14 cellular contexts compared by ENCODE assay signal in genomic region chr13:32001769-32002168, GRCh38. TPM values are rescaled to one million over a fixed set of nuclear protein-coding genes. Genes with fewer than 3 reads are reported as not detected.
A peak's percentile ranks its signal among the peaks of the same experiment; 100 is the strongest.
DNase-seq lines count a peak whose midpoint lies in the region; ATAC-seq, FAIRE-seq and TF ChIP-seq lines count a peak whose summit lies in the region.
"Had no signal": no experiment of that assay in that cellular context is flagged by ENCODE, and none has a peak within 500 bp of the region (broad histone marks: within the 10 kb centered on the region; RNA-seq: fewer than 3 reads in every experiment).

No MANE protein-coding gene starts in this region.

- peaks cover 8% of the 10 kb centered on the region for H3K4me1 ChIP-seq in HepG2 (ENCODE audit: insufficient read depth, low read length)
- peaks cover 0 to 3% (median 0%) of the 10 kb centered on the region in 4 donors for H3K4me1 ChIP-seq in right lobe of liver
- peaks cover 0 to 20% of the 10 kb centered on the region in 2 donors for H3K4me1 ChIP-seq in right atrium auricular region

- FAIRE-seq in HepG2 (lab: Jason Lieb, UNC), result no peak
- FAIRE-seq: H54 had no signal

- CTCF ChIA-PET in HepG2 (lab: Yijun Ruan, JAX; ENCODE audit: low intra/inter-chr PET ratio, low total read pairs), result no interaction called here

- H3K4me3 ChIP-seq in HepG2 (replicated peaks in 1 of 3; ENCODE audit: insufficient read depth in 1 of 3, low read depth in 2 of 3, low read length in 3 of 3) (no peak overlapping the region), right lobe of liver (no peak overlapping the region), right atrium auricular region (no peak overlapping the region)

- H4K20me1 ChIP-seq in HepG2 (ENCODE audit: insufficient read depth, low read length), result no peaks in the 10 kb centered on the region

- TF ChIP-seq EP300 in HepG2 (IDR thresholded peaks at IDR 0.05; ENCODE audit: low read depth in 2 of 2, low read length in 2 of 2) (no peak), HepG2 (CRISPR knock-in tag; IDR thresholded peaks at IDR 0.05; ENCODE audit: borderline replicate concordance) (no peak)

- intact Hi-C loops in HepG2 (cut with micrococcal nuclease; ENCODE audit: unreplicated experiment) (loop anchor here (1.0 to 10.0 kb wide), 2 partner anchors 87 to 309 kb away; no protein-coding TSS in a partner anchor), right lobe of liver (cut with DNase I) (no loop called here)
- intact Hi-C loops in activated T-helper 1 cell treated with anti-CD3 and anti-CD28 coated beads, Interleukin-12 subunit alpha, Interleukin-12 subunit beta, Interleukin-2, Interleukin-4 antibody, amounts not matched to agents 30 ng/mL and 10 ng/mL and 1 ng/mL, durations not matched to agents 14 hours and 24 hours and 36 hours (cut with micrococcal nuclease), result no loop called here

- H2AFZ ChIP-seq in HepG2 (ENCODE audit: low read length), result no peak overlapping the region

- DNase-seq in HepG2 (ENCODE audit: low spot score), result no peak
- DNase-seq in right lobe of liver, result no peak
- no peak for DNase-seq in T-helper 17 cell
- DNase-seq in right atrium auricular region (ENCODE audit: low spot score), result no peak
- DNase-seq in NAMALWA (ENCODE audit: low spot score), result no peak
- no peak for DNase-seq in activated T-helper 1 cell treated with anti-CD3 and anti-CD28 coated beads, Interleukin-12 subunit alpha, Interleukin-12 subunit beta, Interleukin-2, Interleukin-4 antibody, amounts not matched to agents 30 ng/mL and 10 ng/mL and 1 ng/mL, durations not matched to agents 14 hours and 24 hours and 36 hours (ENCODE audit: low spot score)
- DNase-seq in activated T-cell treated with anti-CD3 and anti-CD28 coated beads, Interleukin-2, amount 50 U/mL, for 48 hours, result no peak
- DNase-seq: NCI-H1048, NCI-H2081 treated with DMSO at 0.1 percent for 48 hours, NCI-H510A, NCI-H774 had no signal

- H3K27me3 ChIP-seq in HepG2 (ENCODE audit: control insufficient read depth in 1 of 2, insufficient read depth in 2 of 2, low read length in 2 of 2) (peaks cover 2 to 3% of the 10 kb centered on the region in 2 experiments; a peak in 1 of 5 replicates), right lobe of liver (no peaks in the 10 kb centered on the region), right atrium auricular region (no peaks in the 10 kb centered on the region)

- H3K36me3 ChIP-seq in HepG2 (replicated peaks in 1 of 2; ENCODE audit: control insufficient read depth in 1 of 2, insufficient read depth in 2 of 2, low read length in 2 of 2) (no peaks in the 10 kb centered on the region), right lobe of liver (no peaks in the 10 kb centered on the region), right atrium auricular region (no peaks in the 10 kb centered on the region)

- H3K4me3 Mint-ChIP-seq in T-helper 17 cell, result no peak overlapping the region
- no peak overlapping the region for H3K4me3 Mint-ChIP-seq in activated T-helper 1 cell treated with anti-CD3 and anti-CD28 coated beads, Interleukin-12 subunit alpha, Interleukin-12 subunit beta, Interleukin-2, Interleukin-4 antibody, amounts not matched to agents 30 ng/mL and 10 ng/mL and 1 ng/mL, durations not matched to agents 14 hours and 24 hours and 36 hours
- H3K4me3 Mint-ChIP-seq: HFFc6 had no signal

- POLR2A ChIA-PET in HepG2 (lab: Yijun Ruan, JAX), result interaction anchor here (0.9 kb wide), 1 partner anchor 310 kb away, joined by 3 read pairs; no protein-coding TSS in a partner anchor

- in situ Hi-C loops in HepG2 (cut with HindIII; ENCODE audit: extremely low pct_ligation_motif_present, low pct_unique_long_range_greater_than_20kb), result no loop called here

- no peak overlapping the region for H3K27ac ChIP-seq in HepG2 (ENCODE audit: extremely low read length, insufficient read depth, low read length)
- H3K27ac ChIP-seq in right lobe of liver, result no peak overlapping the region
- H3K27ac ChIP-seq in right atrium auricular region, result peak overlapping the region; percentile 39 to 41

- no peaks in the 10 kb centered on the region for H3K27me3 Mint-ChIP-seq in T-helper 17 cell
- peaks cover 5% of the 10 kb centered on the region for H3K27me3 Mint-ChIP-seq in activated T-helper 1 cell treated with anti-CD3 and anti-CD28 coated beads, Interleukin-12 subunit alpha, Interleukin-12 subunit beta, Interleukin-2, Interleukin-4 antibody, amounts not matched to agents 30 ng/mL and 10 ng/mL and 1 ng/mL, durations not matched to agents 14 hours and 24 hours and 36 hours (ENCODE audit: insufficient read depth)

- no peaks in the 10 kb centered on the region for H3K79me2 ChIP-seq in HepG2 (ENCODE audit: insufficient read depth, low read length)

- no peak for TF ChIP-seq RAD21 in HepG2 (CRISPR knock-in tag; IDR thresholded peaks at IDR 0.05)

- H3K4me2 ChIP-seq in HepG2 (ENCODE audit: low read depth, low read length), result no peak overlapping the region
- H3K4me2 ChIP-seq: SK-N-SH had no signal

- ATAC-seq in HepG2, result peak; percentile 24
- ATAC-seq in right lobe of liver, result no peak
- no peak for ATAC-seq in T-helper 17 cell

- peak overlapping the region; percentile 66 for H3K27ac Mint-ChIP-seq in T-helper 17 cell
- no peak overlapping the region for H3K27ac Mint-ChIP-seq in activated T-helper 1 cell treated with anti-CD3 and anti-CD28 coated beads, Interleukin-12 subunit alpha, Interleukin-12 subunit beta, Interleukin-2, Interleukin-4 antibody, amounts not matched to agents 30 ng/mL and 10 ng/mL and 1 ng/mL, durations not matched to agents 14 hours and 24 hours and 36 hours
- H3K27ac Mint-ChIP-seq: HFFc6 had no signal

- no peaks in the 10 kb centered on the region for H3K9me3 Mint-ChIP-seq in activated T-helper 1 cell treated with anti-CD3 and anti-CD28 coated beads, Interleukin-12 subunit alpha, Interleukin-12 subunit beta, Interleukin-2, Interleukin-4 antibody, amounts not matched to agents 30 ng/mL and 10 ng/mL and 1 ng/mL, durations not matched to agents 14 hours and 24 hours and 36 hours
- H3K9me3 Mint-ChIP-seq: HFFc6 had no signal

- H3K4me1 Mint-ChIP-seq in T-helper 17 cell, result peaks cover 4% of the 10 kb centered on the region
- no peaks in the 10 kb centered on the region for H3K4me1 Mint-ChIP-seq in activated T-helper 1 cell treated with anti-CD3 and anti-CD28 coated beads, Interleukin-12 subunit alpha, Interleukin-12 subunit beta, Interleukin-2, Interleukin-4 antibody, amounts not matched to agents 30 ng/mL and 10 ng/mL and 1 ng/mL, durations not matched to agents 14 hours and 24 hours and 36 hours (ENCODE audit: low read depth)

- H3K9me3 ChIP-seq in HepG2 (ENCODE audit: low read length) (no peaks in the 10 kb centered on the region), right lobe of liver (no peaks in the 10 kb centered on the region), T-helper 17 cell (ENCODE audit: control insufficient read depth, low read length, poor library complexity, severe bottlenecking) (no peaks in the 10 kb centered on the region), right atrium auricular region (no peaks in the 10 kb centered on the region)
- H3K9me3 ChIP-seq: SK-N-SH had no signal

- TF ChIP-seq CTCF in HepG2 (CRISPR knock-in tag; IDR thresholded peaks at IDR 0.05) (no peak), right lobe of liver (IDR thresholded peaks at IDR 0.05) (no peak), right atrium auricular region (IDR thresholded peaks at IDR 0.05) (no peak)

- WGBS in HepG2 (ENCODE audit: low lambda C conversion rate), result 89% methylated on average over 1 of the region's 1 CpG
- whole genome bisulfite sequencing in right lobe of liver (ENCODE audit: insufficient coverage, low coverage, low lambda C conversion rate, missing lambda C conversion rate), result 88% methylated on average over 1 of the region's 1 CpG

- no TSS peak for BruUV-seq in HepG2 (replicated peaks; lab: Mats Ljungman, UMichigan)

- no peak for TF ChIP-seq POLR2A in HepG2 (IDR thresholded peaks at IDR 0.05; ENCODE audit: insufficient read depth in 1 of 2, low read depth in 2 of 2, low read length in 2 of 2)
- no peak for TF ChIP-seq POLR2A in right lobe of liver (IDR thresholded peaks at IDR 0.05)

- peaks cover 2% of the 10 kb centered on the region for H3K36me3 Mint-ChIP-seq in T-helper 17 cell (ENCODE audit: low read depth)
- no peaks in the 10 kb centered on the region for H3K36me3 Mint-ChIP-seq in activated T-helper 1 cell treated with anti-CD3 and anti-CD28 coated beads, Interleukin-12 subunit alpha, Interleukin-12 subunit beta, Interleukin-2, Interleukin-4 antibody, amounts not matched to agents 30 ng/mL and 10 ng/mL and 1 ng/mL, durations not matched to agents 14 hours and 24 hours and 36 hours (ENCODE audit: low read depth)

- no peak overlapping the region for H3K9ac ChIP-seq in HepG2 (ENCODE audit: insufficient read depth, low read depth, low read length)
- H3K9ac ChIP-seq: SK-N-SH had no signal

RNA-seq across cellular contexts. Expression of gene FRY, which starts 29.8 kb away (rescaled TPM):
- total RNA-seq in HepG2 (2016; rRNA removed; fragmentation: Illumina TruSeq; extraction: Trizol) (8.2 and 14.8 TPM in 2 replicates), right lobe of liver (100 to 1,000 TPM in 1 of 6 experiments, 10 to 100 TPM in 5; 16.1 to 106 (median 35.7) TPM), T-helper 17 cell (10 to 100 TPM; 46.3 to 68.8 TPM), right atrium auricular region (100 to 1,000 TPM in 1 of 2 donors, 10 to 100 TPM in 1; 94.8 to 183 TPM)
- 0.79 and 2.0 TPM in 2 replicates for total RNA-seq in HepG2 (2016; cell fraction: cytosol; rRNA removed; fragmentation: Illumina TruSeq; extraction: Trizol; ENCODE audit: low read depth)
- 8.5 and 12.8 TPM in 2 replicates for total RNA-seq in HepG2 (2016; cell fraction: insoluble cytoplasmic fraction; rRNA removed; fragmentation: Illumina TruSeq; extraction: Trizol)
- total RNA-seq in HepG2 (2016; cell fraction: membrane; rRNA removed; fragmentation: Illumina TruSeq; extraction: Trizol), result 3.9 and 4.5 TPM in 2 replicates
- 17.8 and 23.0 TPM in 2 replicates for total RNA-seq in HepG2 (2016; cell fraction: nucleus; rRNA removed; fragmentation: Illumina TruSeq; extraction: Trizol)
- 13.1 and 14.6 TPM in 2 replicates for polyA plus RNA-seq in HepG2 (2011; rRNA removed)
- polyA plus RNA-seq in HepG2 (2011; cell fraction: cytosol; rRNA removed), result 9.9 and 10.4 TPM in 2 replicates
- 29.4 and 34.8 TPM in 2 replicates for polyA plus RNA-seq in HepG2 (2011; cell fraction: nucleus; rRNA removed)
- polyA plus RNA-seq in HepG2 (2012), result 9.7 and 12.6 TPM in 2 replicates
- polyA plus RNA-seq in HepG2 (2016; cell fraction: cytosol; fragmentation: Illumina TruSeq; extraction: Trizol; ENCODE audit: low read depth), result 0.15 and 0.58 TPM in 2 replicates
- polyA plus RNA-seq in HepG2 (2016; cell fraction: insoluble cytoplasmic fraction; fragmentation: Illumina TruSeq; extraction: Trizol; ENCODE audit: low read depth), result 5.1 and 9.9 TPM in 2 replicates
- polyA plus RNA-seq in HepG2 (2016; cell fraction: membrane; fragmentation: Illumina TruSeq; extraction: Trizol; ENCODE audit: low read depth), result 0.74 and 1.2 TPM in 2 replicates
- 12.9 and 13.2 TPM in 2 replicates for polyA plus RNA-seq in HepG2 (2016; cell fraction: nucleus; fragmentation: Illumina TruSeq; extraction: Trizol; ENCODE audit: insufficient read depth, low read depth)
- 0.94 and 34.8 TPM in 2 replicates for polyA minus RNA-seq in HepG2 (2011; rRNA and poly(A)+ RNA removed; ENCODE audit: low replicate concordance)
- polyA minus RNA-seq in HepG2 (2011; cell fraction: cytosol; rRNA and poly(A)+ RNA removed), result 19.9 and 22.5 TPM in 2 replicates
- 96.2 and 115 TPM in 2 replicates for polyA minus RNA-seq in HepG2 (2011; cell fraction: nucleus; rRNA and poly(A)+ RNA removed)
- total RNA-seq in activated T-helper 1 cell treated with anti-CD3 and anti-CD28 coated beads, Interleukin-12 subunit alpha, Interleukin-12 subunit beta, Interleukin-2, Interleukin-4 antibody, amounts not matched to agents 30 ng/mL and 10 ng/mL and 1 ng/mL, durations not matched to agents 14 hours and 24 hours and 36 hours, result 2.4 and 3.2 TPM in 2 replicates

Comparison
In these comparisons a context has a peak if more than half of its experiments do, and no peak if none do; other contexts are left out.
1. H3K27ac ChIP-seq: peak in right atrium auricular region (2 of 2); none in HepG2 (single experiment) and right lobe of liver (0 of 3).